Comparison of ENCODE assay signal across 15 cellular contexts in the genomic region with DNA sequence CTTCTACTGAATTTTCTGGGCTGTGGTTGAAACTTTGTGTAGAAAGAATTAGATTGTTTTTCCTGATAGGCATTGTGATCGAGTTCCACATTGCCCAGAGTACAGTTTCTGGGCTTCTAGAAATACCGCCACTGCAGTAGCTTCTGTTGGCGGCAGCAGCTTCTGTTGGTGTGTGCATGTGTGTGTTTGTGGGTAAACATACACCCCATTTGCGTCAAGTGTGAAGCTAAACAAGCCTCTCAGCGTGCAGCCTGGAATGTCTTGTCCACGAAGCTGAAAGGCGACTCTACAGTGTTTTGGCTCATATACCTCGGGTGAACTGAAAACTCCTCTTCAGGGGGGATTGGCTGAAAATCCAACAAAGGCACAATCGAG.
"Had no signal": no experiment of that assay in that cellular context is flagged by ENCODE, and none has a peak within 500 bp of the region (broad histone marks: within the 10 kb centered on the region; RNA-seq: fewer than 3 reads in every experiment).

No MANE protein-coding gene starts in this region.

- ATAC-seq: activated CD8-positive, alpha-beta T cell treated with anti-CD3 and anti-CD28 coated beads for 36 hours; body of pancreas; heart left ventricle; WTC11 had no signal

- H3K9me3 ChIP-seq: body of pancreas, heart left ventricle, right atrium auricular region, suprapubic skin had no signal

- DNase-seq: activated CD4-positive, alpha-beta T cell treated with anti-CD3 and anti-CD28 coated beads for 4 hours; activated CD8-positive, alpha-beta T cell treated with anti-CD3 and anti-CD28 coated beads for 36 hours; activated effector memory CD4-positive, alpha-beta T cell treated with anti-CD3 and anti-CD28 coated beads, Interleukin-2, amount 50 U/mL, for 16 hours; activated T-cell treated with anti-CD3 and anti-CD28 coated beads, Interleukin-2, amount 50 U/mL, for 48 hours; body of pancreas; effector memory CD4-positive, alpha-beta T cell; heart left ventricle; immature natural killer cell; nephron progenitor cell; occipital lobe; T-helper 2 cell had no signal

- H3K27ac ChIP-seq: body of pancreas, heart left ventricle, right atrium auricular region, suprapubic skin had no signal

- H3K27me3 ChIP-seq: body of pancreas, right atrium auricular region had no signal

- H3K4me2 ChIP-seq: smooth muscle cell had no signal

- H3K4me3 ChIP-seq: body of pancreas, heart left ventricle, right atrium auricular region, smooth muscle cell, suprapubic skin had no signal

- H3K36me3 ChIP-seq: heart left ventricle, right atrium auricular region, suprapubic skin had no signal

- H3K4me1 ChIP-seq: right atrium auricular region, suprapubic skin had no signal
